8 cellular contexts compared by ENCODE assay signal in the genomic region with DNA sequence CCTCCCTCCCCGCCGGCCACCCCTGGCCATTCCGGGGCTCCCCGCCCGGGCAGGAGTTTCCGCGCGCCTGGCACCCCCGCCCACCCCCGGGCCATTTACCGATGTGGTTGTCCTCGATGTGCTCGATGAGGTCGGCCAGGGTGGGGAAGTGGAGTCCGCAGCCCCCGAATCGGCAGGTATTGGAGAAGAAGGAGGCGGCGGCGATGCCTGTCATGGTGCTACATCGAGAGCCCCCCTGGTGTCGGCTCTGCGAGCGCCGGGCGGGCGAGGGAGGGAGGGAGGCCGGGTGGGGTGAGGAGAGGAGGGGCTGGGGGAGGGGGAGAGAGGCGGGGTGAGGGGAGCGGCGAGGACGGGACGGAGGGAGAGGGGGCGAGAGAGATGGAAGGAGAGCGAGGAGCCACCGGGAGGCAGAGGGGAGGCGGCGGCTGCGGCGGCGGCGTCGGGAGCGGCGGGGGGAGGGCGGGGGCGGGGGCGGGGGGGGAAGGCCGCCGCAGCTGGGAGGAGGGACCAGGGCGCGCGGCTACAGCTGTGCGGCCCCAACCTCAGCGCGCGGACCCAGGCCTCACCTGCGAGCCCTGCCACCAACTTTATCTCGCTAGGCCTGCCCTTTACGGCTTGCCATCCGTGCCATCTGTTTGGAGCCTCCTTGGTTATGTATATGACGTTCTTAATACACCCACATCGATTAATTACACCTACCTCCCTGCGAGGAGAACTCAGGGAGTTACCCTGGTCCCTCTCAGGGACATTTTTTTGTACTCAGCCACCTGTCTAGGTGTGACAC. TPM values are rescaled to one million over a fixed set of nuclear protein-coding genes. Genes with fewer than 3 reads are reported as not detected.
DNase-seq lines count a peak whose midpoint lies in the region; ATAC-seq and TF ChIP-seq lines count a peak whose summit lies in the region.

A gene (minus strand): TSS at position 432 of the 784 bp plus-strand sequence.

- DNase-seq in CD4-positive, alpha-beta T cell: peak; percentile 27 to 58 (median 42)
- DNase-seq in SK-N-DZ (ENCODE audit: low spot score) (peak; percentile 73), Right ventricle myocardium inferior (ENCODE audit: missing footprints) (peak; percentile 83), occipital lobe (lab: John Stamatoyannopoulos, UW) (peak; percentile 52), tibial nerve (ENCODE audit: low spot score in 2 of 2) (peak; percentile 23 to 46)

- H3K36me3 ChIP-seq in HUES6 (ENCODE audit: control insufficient read depth, insufficient read depth, low read length): no peaks in the 10 kb centered on the region
- H3K36me3 ChIP-seq in tibial nerve: no peaks in the 10 kb centered on the region

- H3K4me3 ChIP-seq in HUES6 (ENCODE audit: low read depth, low read length) (peak within 1 kb of the TSS; percentile 77), tibial nerve (peak within 1 kb of the TSS; percentile 71 to 97 (median 79))

- H3K4me3 Mint-ChIP-seq in CD4-positive, alpha-beta T cell: peak within 1 kb of the TSS; percentile 90
- peak within 1 kb of the TSS; percentile 89 for H3K4me3 Mint-ChIP-seq in activated naive CD8-positive, alpha-beta T cell

- 1 to 5% methylated on average over 25 to 29 of the region's 64 CpGs for WGBS in tibial nerve, 2 donors

- H3K4me1 ChIP-seq in HUES6 (ENCODE audit: control insufficient read depth, insufficient read depth, low read length): peaks cover 39% of the 10 kb centered on the region
- H3K4me1 ChIP-seq in tibial nerve: peaks cover 0 to 49% (median 3%) of the 10 kb centered on the region in 4 donors

- peak within 1 kb of the TSS; percentile 88 for H3K27ac Mint-ChIP-seq in CD4-positive, alpha-beta T cell
- H3K27ac Mint-ChIP-seq in activated naive CD8-positive, alpha-beta T cell: peak within 1 kb of the TSS; percentile 91

- H3K9me3 ChIP-seq in CD4-positive, alpha-beta T cell (ENCODE audit: control insufficient read depth, low read length): no peaks in the 10 kb centered on the region
- H3K9me3 ChIP-seq in HUES6 (ENCODE audit: control insufficient read depth, insufficient read depth, low read depth, low read length): no peaks in the 10 kb centered on the region
- no peaks in the 10 kb centered on the region for H3K9me3 ChIP-seq in tibial nerve

- CTCF ChIA-PET in CD4-positive, alpha-beta T cell (lab: Charles Lee): no interaction called here

- POLR2A ChIA-PET in CD4-positive, alpha-beta T cell (lab: Charles Lee): no interaction called here

- H3K27ac ChIP-seq in CD4-positive, alpha-beta T cell (ENCODE audit: low read depth, low read length): peak within 1 kb of the TSS; percentile 58
- H3K27ac ChIP-seq in HUES6 (ENCODE audit: low read depth, low read length) (no peak within 1 kb of the TSS), tibial nerve (peak within 1 kb of the TSS; percentile 53 to 89 (median 80))

- H3K27me3 ChIP-seq in CD4-positive, alpha-beta T cell (ENCODE audit: control insufficient read depth, insufficient read depth, low read length): no peaks in the 10 kb centered on the region
- peaks cover 5% of the 10 kb centered on the region for H3K27me3 ChIP-seq in HUES6 (ENCODE audit: control insufficient read depth, insufficient read depth, low read length)
- H3K27me3 ChIP-seq in tibial nerve: no peaks in the 10 kb centered on the region

- H3K4me1 Mint-ChIP-seq in CD4-positive, alpha-beta T cell (ENCODE audit: low read depth): peaks cover 14% of the 10 kb centered on the region
- peaks cover 17% of the 10 kb centered on the region for H3K4me1 Mint-ChIP-seq in activated naive CD8-positive, alpha-beta T cell (ENCODE audit: low read depth)

- no peak for TF ChIP-seq CTCF in CD4-positive, alpha-beta T cell (IDR thresholded peaks at IDR 0.05)
- TF ChIP-seq CTCF in tibial nerve (IDR thresholded peaks at IDR 0.05): no peak

- peaks cover 5% of the 10 kb centered on the region for H3K36me3 Mint-ChIP-seq in CD4-positive, alpha-beta T cell (ENCODE audit: low read depth)
- no peaks in the 10 kb centered on the region for H3K36me3 Mint-ChIP-seq in activated naive CD8-positive, alpha-beta T cell

- intact Hi-C loops in CD4-positive, alpha-beta T cell (cut with DNase I, micrococcal nuclease): loop anchor here in 1 of 2 experiments (5.0 to 10.0 kb wide), 3 partner anchors 446 to 986 kb away; a partner anchor contains a TSS
- intact Hi-C loops in Right ventricle myocardium inferior (cut with DNase I): loop anchor here (5.0 kb wide), 1 partner anchor 92 kb away; no protein-coding TSS in a partner anchor

- peak within 1 kb of the TSS; percentile 47 for H3K9ac ChIP-seq in HUES6 (ENCODE audit: low read length)

- no peak for TF ChIP-seq EP300 in tibial nerve (IDR thresholded peaks at IDR 0.05)

- no peaks in the 10 kb centered on the region for H3K9me3 Mint-ChIP-seq in CD4-positive, alpha-beta T cell
- H3K9me3 Mint-ChIP-seq in activated naive CD8-positive, alpha-beta T cell (ENCODE audit: low read depth): no peaks in the 10 kb centered on the region

- peak; percentile 61 for ATAC-seq in CD4-positive, alpha-beta T cell (ENCODE audit: poor library complexity)
- ATAC-seq in Right ventricle myocardium inferior: peak; percentile 58
- no peak for ATAC-seq in GM18505 (IDR thresholded peaks at IDR 0.05; ENCODE audit: unreplicated experiment)

- TF ChIP-seq POLR2A in tibial nerve (IDR thresholded peaks at IDR 0.05): no peak
- TF ChIP-seq POLR2A in GM18505 (IDR thresholded peaks at IDR 0.05; ENCODE audit: borderline replicate concordance, extremely low read depth, insufficient read depth, insufficient read length): no peak

- no peaks in the 10 kb centered on the region for H3K27me3 Mint-ChIP-seq in CD4-positive, alpha-beta T cell
- H3K27me3 Mint-ChIP-seq in activated naive CD8-positive, alpha-beta T cell: no peaks in the 10 kb centered on the region

RNA-seq across cellular contexts. Expression of the gene that starts here (rescaled TPM):
- 10 to 100 TPM in 1 of 2 experiments, 1 to 10 TPM in 1; 9.9 to 11.1 TPM for total RNA-seq in CD4-positive, alpha-beta T cell
- polyA plus RNA-seq in SK-N-DZ (2014; cell fraction: cytosol; rRNA removed): 5.9 and 6.2 TPM in 2 replicates
- 4.3 and 5.5 TPM in 2 replicates for polyA plus RNA-seq in SK-N-DZ (2014; cell fraction: nucleus; rRNA removed)
- total RNA-seq in Right ventricle myocardium inferior: 25.6 TPM
- total RNA-seq in occipital lobe: 62.1 TPM
- total RNA-seq in tibial nerve: 10 to 100 TPM in 3 of 4 donors, 1 to 10 TPM in 1; 6.9 to 17.5 (median 10.7) TPM
